Comparison of ENCODE assay signal across 16 cellular contexts in genomic region chr6:73085362-73085975, GRCh38.
DNase-seq lines count a peak whose midpoint lies in the region; ATAC-seq and TF ChIP-seq lines count a peak whose summit lies in the region.
"Had no signal": no experiment of that assay in that cellular context is flagged by ENCODE, and none has a peak within 500 bp of the region (broad histone marks: within the 10 kb centered on the region; RNA-seq: fewer than 3 reads in every experiment).

No MANE protein-coding gene starts in this region.

- H3K36me3 Mint-ChIP-seq in neural crest cell (ENCODE audit: low read depth) (no peaks in the 10 kb centered on the region), natural killer cell (no peaks in the 10 kb centered on the region)
- H3K36me3 Mint-ChIP-seq in activated naive CD8-positive, alpha-beta T cell treated with anti-CD3 and anti-CD28 coated beads, Interleukin-2, amount 50 U/mL, for 24 hours (ENCODE audit: low read depth): peaks cover 18% of the 10 kb centered on the region

- H3K27ac Mint-ChIP-seq in neural crest cell (ENCODE audit: unreplicated experiment) (peak overlapping the region; percentile 39), natural killer cell (no peak overlapping the region)
- no peak overlapping the region for H3K27ac Mint-ChIP-seq in activated naive CD8-positive, alpha-beta T cell treated with anti-CD3 and anti-CD28 coated beads, Interleukin-2, amount 50 U/mL, for 24 hours
- H3K27ac Mint-ChIP-seq: effector memory CD8-positive, alpha-beta T cell had no signal

- H3K27me3 Mint-ChIP-seq in neural crest cell (ENCODE audit: low read depth): no peaks in the 10 kb centered on the region
- no peaks in the 10 kb centered on the region for H3K27me3 Mint-ChIP-seq in activated naive CD8-positive, alpha-beta T cell treated with anti-CD3 and anti-CD28 coated beads, Interleukin-2, amount 50 U/mL, for 24 hours
- no peaks in the 10 kb centered on the region for H3K27me3 Mint-ChIP-seq in natural killer cell (ENCODE audit: low read depth in 2 of 2)
- H3K27me3 Mint-ChIP-seq: effector memory CD8-positive, alpha-beta T cell had no signal

- DNase-seq in RPMI7951 (ENCODE audit: low read depth) (peak; percentile 14), neural crest cell (ENCODE audit: low read depth, low spot score) (peak; percentile 8), natural killer cell (no peak)
- no peak for DNase-seq in activated CD8-positive, alpha-beta memory T cell treated with anti-CD3 and anti-CD28 coated beads, Interleukin-2, amount 50 U/mL, for 48 hours
- no peak for DNase-seq in activated naive CD8-positive, alpha-beta T cell treated with anti-CD3 and anti-CD28 coated beads, Interleukin-2, amount 50 U/mL, for 24 hours
- DNase-seq in activated CD8-positive, alpha-beta memory T cell treated with anti-CD3 and anti-CD28 coated beads for 24 hours: no peak
- DNase-seq: Caco-2; effector memory CD8-positive, alpha-beta T cell; heart right ventricle; NCI-H2081; Peyer's patch; right cardiac atrium; T1000; testis had no signal

- H3K4me1 Mint-ChIP-seq in neural crest cell (peaks cover 22% of the 10 kb centered on the region), natural killer cell (no peaks in the 10 kb centered on the region)
- H3K4me1 Mint-ChIP-seq in activated naive CD8-positive, alpha-beta T cell treated with anti-CD3 and anti-CD28 coated beads, Interleukin-2, amount 50 U/mL, for 24 hours: peaks cover 5% of the 10 kb centered on the region

- TF ChIP-seq CTCF in neural crest cell (conservative IDR thresholded peaks at IDR 0.05) (no peak), natural killer cell (IDR thresholded peaks at IDR 0.05) (no peak)

- intact Hi-C loops in natural killer cell (cut with micrococcal nuclease): no loop called here

- ATAC-seq in GM18861 (IDR thresholded peaks at IDR 0.05; ENCODE audit: unreplicated experiment): peak; percentile 55
- peak; percentile 88 for ATAC-seq in HG02610 (IDR thresholded peaks at IDR 0.05; ENCODE audit: unreplicated experiment)
- ATAC-seq in activated naive CD8-positive, alpha-beta T cell treated with anti-CD3 and anti-CD28 coated beads, Interleukin-2, amount 50 U/mL, for 24 hours: no peak
- ATAC-seq in natural killer cell: no peak
- ATAC-seq: effector memory CD8-positive, alpha-beta T cell; heart right ventricle; right cardiac atrium had no signal

- H3K4me3 Mint-ChIP-seq in neural crest cell (peak overlapping the region; percentile 12), natural killer cell (no peak overlapping the region)
- H3K4me3 Mint-ChIP-seq in activated naive CD8-positive, alpha-beta T cell treated with anti-CD3 and anti-CD28 coated beads, Interleukin-2, amount 50 U/mL, for 24 hours: no peak overlapping the region
- H3K4me3 Mint-ChIP-seq: effector memory CD8-positive, alpha-beta T cell had no signal

- no peaks in the 10 kb centered on the region for H3K9me3 Mint-ChIP-seq in neural crest cell
- H3K9me3 Mint-ChIP-seq in activated naive CD8-positive, alpha-beta T cell treated with anti-CD3 and anti-CD28 coated beads, Interleukin-2, amount 50 U/mL, for 24 hours: no peaks in the 10 kb centered on the region
- no peaks in the 10 kb centered on the region for H3K9me3 Mint-ChIP-seq in natural killer cell
- H3K9me3 Mint-ChIP-seq: effector memory CD8-positive, alpha-beta T cell had no signal

Comparison
In these comparisons a context has a peak if more than half of its experiments do, and no peak if none do; other contexts are left out.
1. ATAC-seq: peak in GM18861 (single experiment) and HG02610 (single experiment); none in activated naive CD8-positive, alpha-beta T cell treated with anti-CD3 and anti-CD28 coated beads, Interleukin-2, amount 50 U/mL, for 24 hours (single experiment) and natural killer cell (0 of 3).
2. DNase-seq: peak in RPMI7951 (single experiment) and neural crest cell (single experiment); none in activated CD8-positive, alpha-beta memory T cell treated with anti-CD3 and anti-CD28 coated beads, Interleukin-2, amount 50 U/mL, for 48 hours (single experiment), activated naive CD8-positive, alpha-beta T cell treated with anti-CD3 and anti-CD28 coated beads, Interleukin-2, amount 50 U/mL, for 24 hours (single experiment), natural killer cell (single experiment) and activated CD8-positive, alpha-beta memory T cell treated with anti-CD3 and anti-CD28 coated beads for 24 hours (single experiment).